In the genomic region with DNA sequence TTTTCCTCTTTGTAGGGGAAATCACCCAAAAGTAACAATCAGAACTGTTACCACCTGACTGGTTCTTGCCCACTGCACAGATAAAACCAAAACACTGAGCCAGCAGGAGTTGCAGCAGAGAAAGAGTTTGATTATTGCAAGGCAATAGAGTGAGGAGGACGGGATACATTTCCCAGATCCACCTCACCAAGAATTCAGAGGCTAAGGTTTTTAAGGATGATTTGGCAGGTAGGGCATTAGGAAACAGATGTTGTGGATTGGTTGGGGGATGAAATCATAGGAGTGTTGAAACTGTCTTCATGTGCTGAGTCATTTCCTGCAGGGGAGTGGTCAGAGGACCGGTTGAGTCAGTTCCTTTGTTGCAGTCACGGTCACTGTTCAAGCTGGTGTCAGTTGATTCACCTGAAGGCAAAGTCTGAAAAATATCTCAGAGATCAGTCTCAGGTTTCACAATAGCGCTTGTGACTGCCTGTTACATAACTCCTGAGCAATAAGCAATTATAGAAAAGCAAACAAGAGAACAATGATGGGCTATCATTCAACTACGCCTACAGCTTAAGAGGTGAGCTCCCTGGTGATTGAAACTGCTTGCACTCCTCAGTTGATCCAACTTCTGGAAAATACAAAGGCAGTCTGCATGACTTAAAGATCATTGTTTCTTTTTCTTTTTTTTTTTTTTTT, we compare ENCODE assay signal across 1 cellular context.
A peak's percentile ranks its signal among the peaks of the same experiment; 100 is the strongest.
TF ChIP-seq lines count a peak whose summit lies in the region.

No MANE protein-coding gene starts in this region.

TF ChIP-seq in K562, 482 proteins besides CTCF, POLR2A, EP300 and RAD21 (continued from another document and continues in another):
- no peak for TF ChIP-seq ZNF398 (CRISPR knock-in tag; IDR thresholded peaks at IDR 0.05)
- TF ChIP-seq BRD9 (IDR thresholded peaks at IDR 0.05; ENCODE audit: low read depth, partially characterized antibody), result peak; percentile 93
- TF ChIP-seq MXI1 (IDR thresholded peaks at IDR 0.05; ENCODE audit: low read depth, low read length), result no peak
- peak; percentile 93 for TF ChIP-seq RNF2 (IDR thresholded peaks at IDR 0.05)
- TF ChIP-seq BMI1 (IDR thresholded peaks at IDR 0.05; ENCODE audit: low read length), result no peak
- TF ChIP-seq U2AF1 (optimal IDR thresholded peaks at IDR 0.05; ENCODE audit: low read depth, low read length), result no peak
- no peak for TF ChIP-seq TEAD2 (tag; IDR thresholded peaks at IDR 0.05)
- peak; percentile 66 for TF ChIP-seq STAT5A (IDR thresholded peaks at IDR 0.05; ENCODE audit: borderline replicate concordance, low read length)
- no peak for TF ChIP-seq ZNF76 (CRISPR knock-in tag; IDR thresholded peaks at IDR 0.05; ENCODE audit: borderline replicate concordance)
- peak; percentile 99 for TF ChIP-seq ZEB2 (IDR thresholded peaks at IDR 0.05)
- TF ChIP-seq PCBP2 (IDR thresholded peaks at IDR 0.05; ENCODE audit: low read depth, low read length, poor library complexity, severe bottlenecking), result no peak
- no peak for TF ChIP-seq DEAF1 (CRISPR knock-in tag; IDR thresholded peaks at IDR 0.05)
- TF ChIP-seq THRAP3 (IDR thresholded peaks at IDR 0.05; ENCODE audit: borderline replicate concordance), result no peak
- no peak for TF ChIP-seq ZNF3 (CRISPR knock-in tag; IDR thresholded peaks at IDR 0.05)
- no peak for TF ChIP-seq MCM5 (IDR thresholded peaks at IDR 0.05; ENCODE audit: low read depth)
- TF ChIP-seq NEUROD1 (IDR thresholded peaks at IDR 0.05; ENCODE audit: borderline replicate concordance, low read depth, low read length, partially characterized antibody), result peak; percentile 87
- TF ChIP-seq MTA1 (IDR thresholded peaks at IDR 0.05; ENCODE audit: borderline replicate concordance), result 0 out of 2 replicates have a peak, but pooled peaks have one; percentile 75
- peak; percentile 18 for TF ChIP-seq NFYB (IDR thresholded peaks at IDR 0.05; ENCODE audit: extremely low read depth, insufficient read length)
- TF ChIP-seq HMG20B (CRISPR knock-in tag; IDR thresholded peaks at IDR 0.05), result no peak
- no peak for TF ChIP-seq DIDO1 (tag; IDR thresholded peaks at IDR 0.05; ENCODE audit: low read depth)
- no peak for TF ChIP-seq NR2C1 (IDR thresholded peaks at IDR 0.05)
- 0 out of 2 replicates have a peak, but pooled peaks have one; percentile 55 for TF ChIP-seq NR2C1 (tag; IDR thresholded peaks at IDR 0.05)
- TF ChIP-seq ZNF780A (CRISPR knock-in tag; IDR thresholded peaks at IDR 0.05), result no peak
- no peak for TF ChIP-seq ZNF217 (CRISPR knock-in tag; IDR thresholded peaks at IDR 0.05)
- no peak for TF ChIP-seq FUS (optimal IDR thresholded peaks at IDR 0.05; ENCODE audit: low read depth, low read length)
- peak; percentile 93 for TF ChIP-seq GATA2 (CRISPR knock-in tag; IDR thresholded peaks at IDR 0.05)
- no peak for TF ChIP-seq PHB (CRISPR knock-in tag; IDR thresholded peaks at IDR 0.05)
- TF ChIP-seq ZNF274 (IDR thresholded peaks at IDR 0.05; ENCODE audit: borderline replicate concordance, low read depth, low read length), result no peak
- TF ChIP-seq ZNF592 (IDR thresholded peaks at IDR 0.05), result peak; percentile 91
- no peak for TF ChIP-seq PTBP1 (IDR thresholded peaks at IDR 0.05; ENCODE audit: low read depth, low read length)
- TF ChIP-seq, protein P1, sequence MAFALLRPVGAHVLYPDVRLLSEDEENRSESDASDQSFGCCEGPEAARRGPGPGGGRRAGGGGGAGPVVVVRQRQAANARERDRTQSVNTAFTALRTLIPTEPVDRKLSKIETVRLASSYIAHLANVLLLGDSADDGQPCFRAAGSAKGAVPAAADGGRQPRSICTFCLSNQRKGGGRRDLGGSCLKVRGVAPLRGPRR (CRISPR knock-in tag; IDR thresholded peaks at IDR 0.05), result no peak
- TF ChIP-seq C11orf30 (IDR thresholded peaks at IDR 0.05; ENCODE audit: low read depth), result peak; percentile 95
- TF ChIP-seq IRF9 (tag; IDR thresholded peaks at IDR 0.05), result peak; percentile 87
- TF ChIP-seq FOXJ2 (tag; IDR thresholded peaks at IDR 0.05), result no peak
- TF ChIP-seq, protein P2, sequence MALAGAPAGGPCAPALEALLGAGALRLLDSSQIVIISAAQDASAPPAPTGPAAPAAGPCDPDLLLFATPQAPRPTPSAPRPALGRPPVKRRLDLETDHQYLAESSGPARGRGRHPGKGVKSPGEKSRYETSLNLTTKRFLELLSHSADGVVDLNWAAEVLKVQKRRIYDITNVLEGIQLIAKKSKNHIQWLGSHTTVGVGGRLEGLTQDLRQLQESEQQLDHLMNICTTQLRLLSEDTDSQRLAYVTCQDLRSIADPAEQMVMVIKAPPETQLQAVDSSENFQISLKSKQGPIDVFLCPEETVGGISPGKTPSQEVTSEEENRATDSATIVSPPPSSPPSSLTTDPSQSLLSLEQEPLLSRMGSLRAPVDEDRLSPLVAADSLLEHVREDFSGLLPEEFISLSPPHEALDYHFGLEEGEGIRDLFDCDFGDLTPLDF (CRISPR knock-in tag; IDR thresholded peaks at IDR 0.05), result no peak
- no peak for TF ChIP-seq TCF7 (IDR thresholded peaks at IDR 0.05; ENCODE audit: borderline replicate concordance)
- no peak for TF ChIP-seq NCOA6 (IDR thresholded peaks at IDR 0.05)
- TF ChIP-seq E2F6 (IDR thresholded peaks at IDR 0.05; ENCODE audit: borderline replicate concordance in 1 of 2, extremely low read depth in 1 of 2, insufficient read depth in 1 of 2, insufficient read length in 1 of 2, low read depth in 1 of 2, low read length in 1 of 2, poor library complexity in 1 of 2, severe bottlenecking in 1 of 2), result no peak
- no peak for TF ChIP-seq NFIX (CRISPR knock-in tag; IDR thresholded peaks at IDR 0.05; ENCODE audit: low read depth)
- TF ChIP-seq SMARCC2 (IDR thresholded peaks at IDR 0.05; ENCODE audit: low read depth), result peak; percentile 86
- TF ChIP-seq DDX20 (tag; IDR thresholded peaks at IDR 0.05; ENCODE audit: low read depth), result no peak
- no peak for TF ChIP-seq ZNF324 (CRISPR knock-in tag; IDR thresholded peaks at IDR 0.05)
- TF ChIP-seq NCOA2 (IDR thresholded peaks at IDR 0.05; ENCODE audit: partially characterized antibody in 2 of 2), result peak; percentile 51 to 68
- peak; percentile 63; the same call in 1 of the 2 replicates for TF ChIP-seq CREB1 (IDR thresholded peaks at IDR 0.05)
- TF ChIP-seq CREB1 (CRISPR knock-in tag; IDR thresholded peaks at IDR 0.05), result peak; percentile 45; the same call in 1 of the 2 replicates
- TF ChIP-seq ZNF174 (CRISPR knock-in tag; IDR thresholded peaks at IDR 0.05), result no peak
- no peak for TF ChIP-seq ZNF224 (CRISPR knock-in tag; IDR thresholded peaks at IDR 0.05)
- TF ChIP-seq KDM1A (IDR thresholded peaks at IDR 0.05), result peak; percentile 80 to 86
- no peak for TF ChIP-seq PRMT5 (CRISPR knock-in tag; IDR thresholded peaks at IDR 0.05)
- no peak for TF ChIP-seq HSF4 (CRISPR knock-in tag; IDR thresholded peaks at IDR 0.05; ENCODE audit: borderline replicate concordance)
- peak; percentile 46; the same call in 1 of the 2 replicates for TF ChIP-seq ZNF395 (CRISPR knock-in tag; IDR thresholded peaks at IDR 0.05)
- peak; percentile 45; the same call in 1 of the 2 replicates for TF ChIP-seq SPI1 (IDR thresholded peaks at IDR 0.05; ENCODE audit: borderline replicate concordance, low read depth, low read length)
- TF ChIP-seq ID3 (CRISPR knock-in tag; IDR thresholded peaks at IDR 0.05), result no peak
- TF ChIP-seq ID3 (tag; IDR thresholded peaks at IDR 0.05), result no peak
- peak; percentile 33; the same call in 1 of the 2 replicates for TF ChIP-seq LCOR (CRISPR knock-in tag; IDR thresholded peaks at IDR 0.05)
- no peak for TF ChIP-seq MAZ (CRISPR knock-in tag; conservative IDR thresholded peaks at IDR 0.05 in 1 of 2, IDR thresholded peaks at IDR 0.05 in 1 of 2)
- TF ChIP-seq NFE2 (IDR thresholded peaks at IDR 0.05; ENCODE audit: low read depth), result peak; percentile 97
- TF ChIP-seq ZNF436 (CRISPR knock-in tag; IDR thresholded peaks at IDR 0.05), result no peak
